Comparison of ENCODE assay signal across 25 cellular contexts in genomic region chr6:35642471-35643161, GRCh38. TPM values are rescaled to one million over a fixed set of nuclear protein-coding genes. Genes with fewer than 3 reads are reported as not detected.
DNase-seq lines count a peak whose midpoint lies in the region; ATAC-seq and TF ChIP-seq lines count a peak whose summit lies in the region.
"Had no signal": no experiment of that assay in that cellular context is flagged by ENCODE, and none has a peak within 500 bp of the region (broad histone marks: within the 10 kb centered on the region; RNA-seq: fewer than 3 reads in every experiment).

No MANE protein-coding gene starts in this region.

- H3K36me3 Mint-ChIP-seq in activated CD4-positive, alpha-beta T cell treated with anti-CD3 and anti-CD28 coated beads, Interleukin-2, amount 10 ng/mL, durations not matched to agents 24 days and 14 days (ENCODE audit: low read depth) = peaks cover 43% of the 10 kb centered on the region
- H3K36me3 Mint-ChIP-seq in CD4-positive, CD25-positive, alpha-beta regulatory T cell = peaks cover 29% of the 10 kb centered on the region
- H3K36me3 Mint-ChIP-seq in activated CD8-positive, alpha-beta T cell treated with anti-CD3 and anti-CD28 coated beads for 36 hours (ENCODE audit: low read depth) = peaks cover 36% of the 10 kb centered on the region

- H3K4me1 Mint-ChIP-seq in activated CD4-positive, alpha-beta T cell treated with anti-CD3 and anti-CD28 coated beads, Interleukin-2, amount 10 ng/mL, durations not matched to agents 24 days and 14 days = peaks cover 39% of the 10 kb centered on the region
- peaks cover 28 to 74% (median 48%) of the 10 kb centered on the region in 4 donors for H3K4me1 Mint-ChIP-seq in CD4-positive, CD25-positive, alpha-beta regulatory T cell
- peaks cover 65% of the 10 kb centered on the region for H3K4me1 Mint-ChIP-seq in activated CD8-positive, alpha-beta T cell treated with anti-CD3 and anti-CD28 coated beads for 36 hours (ENCODE audit: low read depth)

- H3K27me3 Mint-ChIP-seq in activated CD4-positive, alpha-beta T cell treated with anti-CD3 and anti-CD28 coated beads, Interleukin-2, amount 10 ng/mL, durations not matched to agents 24 days and 14 days = no peaks in the 10 kb centered on the region
- H3K27me3 Mint-ChIP-seq in CD4-positive, CD25-positive, alpha-beta regulatory T cell = no peaks in the 10 kb centered on the region
- H3K27me3 Mint-ChIP-seq in activated CD8-positive, alpha-beta T cell treated with anti-CD3 and anti-CD28 coated beads for 36 hours = no peaks in the 10 kb centered on the region

- CTCF ChIA-PET in activated CD8-positive, alpha-beta T cell treated with anti-CD3 and anti-CD28 coated beads for 36 hours (lab: Charles Lee) = interaction anchor here (0.6 to 6.8 kb wide), 14 partner anchors 13 to 452 kb away, joined by 3 to 38 read pairs (median 4); partner anchors contain the start of gene ARMC12

- no peak for TF ChIP-seq CTCF in activated CD8-positive, alpha-beta T cell treated with anti-CD3 and anti-CD28 coated beads for 36 hours (IDR thresholded peaks at IDR 0.05)
- TF ChIP-seq CTCF in fibroblast of pulmonary artery (IDR thresholded peaks at IDR 0.05; ENCODE audit: low read length, missing control alignments) = no peak

- H3K4me3 Mint-ChIP-seq in activated CD4-positive, alpha-beta T cell treated with anti-CD3 and anti-CD28 coated beads, Interleukin-2, amount 10 ng/mL, durations not matched to agents 24 days and 14 days = no peak overlapping the region
- H3K4me3 Mint-ChIP-seq in CD4-positive, CD25-positive, alpha-beta regulatory T cell = no peak overlapping the region
- no peak overlapping the region for H3K4me3 Mint-ChIP-seq in activated CD8-positive, alpha-beta T cell treated with anti-CD3 and anti-CD28 coated beads for 36 hours
- H3K4me3 Mint-ChIP-seq: H9 had no signal

- no peak overlapping the region for H3K4me3 ChIP-seq in CD4-positive, CD25-positive, alpha-beta regulatory T cell (ENCODE audit: low read depth, low read length)
- no peak overlapping the region for H3K4me3 ChIP-seq in fibroblast of pulmonary artery (replicated peaks; ENCODE audit: low read depth, low read length)
- H3K4me3 ChIP-seq: breast epithelium, heart left ventricle, stomach, transverse colon had no signal

- H3K9me3 ChIP-seq in CD4-positive, CD25-positive, alpha-beta regulatory T cell (ENCODE audit: control insufficient read depth in 2 of 2, low read length in 2 of 2) = no peaks in the 10 kb centered on the region
- H3K9me3 ChIP-seq: breast epithelium, heart left ventricle, stomach, transverse colon had no signal

- no peak for ATAC-seq in CD4-positive, CD25-positive, alpha-beta regulatory T cell (ENCODE audit: low read depth in 2 of 2)
- peak; percentile 30 for ATAC-seq in activated CD8-positive, alpha-beta T cell treated with anti-CD3 and anti-CD28 coated beads for 36 hours
- no peak for ATAC-seq in GM21381 (IDR thresholded peaks at IDR 0.05; ENCODE audit: unreplicated experiment)
- ATAC-seq: heart left ventricle, left colon, Panc1 had no signal

- H3K27ac Mint-ChIP-seq in activated CD4-positive, alpha-beta T cell treated with anti-CD3 and anti-CD28 coated beads, Interleukin-2, amount 10 ng/mL, durations not matched to agents 24 days and 14 days = no peak overlapping the region
- peak overlapping the region; percentile 76 to 80 (median 79) for H3K27ac Mint-ChIP-seq in CD4-positive, CD25-positive, alpha-beta regulatory T cell
- H3K27ac Mint-ChIP-seq in activated CD8-positive, alpha-beta T cell treated with anti-CD3 and anti-CD28 coated beads for 36 hours = peak overlapping the region; percentile 26

- peaks cover 6% of the 10 kb centered on the region for H3K4me1 ChIP-seq in CD4-positive, CD25-positive, alpha-beta regulatory T cell (ENCODE audit: control insufficient read depth, insufficient read depth, low read length, poor library complexity, severe bottlenecking)
- H3K4me1 ChIP-seq: breast epithelium had no signal

- DNase-seq in activated CD4-positive, alpha-beta T cell treated with anti-CD3 and anti-CD28 coated beads, Interleukin-2, amount 10 ng/mL, durations not matched to agents 24 days and 14 days = peak; percentile 52
- DNase-seq in activated CD4-positive, alpha-beta T cell treated with anti-CD3 and anti-CD28 coated beads for 1 hour = no peak
- no peak for DNase-seq in CD4-positive, CD25-positive, alpha-beta regulatory T cell
- DNase-seq in activated CD8-positive, alpha-beta T cell treated with anti-CD3 and anti-CD28 coated beads for 36 hours = no peak
- DNase-seq in fibroblast of pulmonary artery (ENCODE audit: low read depth) (peak; percentile 31), kidney glomerular epithelial cell (lab: John Stamatoyannopoulos, UW) (no peak), HK-2 (ENCODE audit: unreplicated experiment) (no peak)
- DNase-seq: activated CD8-positive, alpha-beta memory T cell treated with anti-CD3 and anti-CD28 coated beads for 24 hours; dermis blood vessel endothelial cell; H9; heart left ventricle; left colon; mesendoderm; MM.1S; NCI-H1417 treated with DMSO at 0.1 percent for 48 hours; NCI-H446; NK-92 treated with Interleukin-12 subunit alpha and Interleukin-12 subunit beta, amount 100 ng/mL, for 24 hours; occipital lobe; stimulated activated CD4-positive, alpha-beta T cell treated with anti-CD3 and anti-CD28 coated beads, Interleukin-4, amount 100 ng/mL, for 1 hour; stomach; transverse colon had no signal

- H3K9me3 Mint-ChIP-seq in activated CD4-positive, alpha-beta T cell treated with anti-CD3 and anti-CD28 coated beads, Interleukin-2, amount 10 ng/mL, durations not matched to agents 24 days and 14 days = no peaks in the 10 kb centered on the region
- H3K9me3 Mint-ChIP-seq in CD4-positive, CD25-positive, alpha-beta regulatory T cell = no peaks in the 10 kb centered on the region
- no peaks in the 10 kb centered on the region for H3K9me3 Mint-ChIP-seq in activated CD8-positive, alpha-beta T cell treated with anti-CD3 and anti-CD28 coated beads for 36 hours
- H3K9me3 Mint-ChIP-seq: H9 had no signal

- no peak overlapping the region for H3K27ac ChIP-seq in CD4-positive, CD25-positive, alpha-beta regulatory T cell (ENCODE audit: insufficient read depth, low read length, poor library complexity, severe bottlenecking)
- H3K27ac ChIP-seq: breast epithelium, heart left ventricle, stomach, transverse colon, VCaP had no signal

- H3K36me3 ChIP-seq in CD4-positive, CD25-positive, alpha-beta regulatory T cell (ENCODE audit: control insufficient read depth, insufficient read depth, low read length) = peaks cover 37% of the 10 kb centered on the region

- POLR2A ChIA-PET in activated CD8-positive, alpha-beta T cell treated with anti-CD3 and anti-CD28 coated beads for 36 hours (lab: Charles Lee) = interaction anchor here (1.0 to 3.0 kb wide), 4 partner anchors 21 to 35 kb away, joined by 4 to 9 read pairs (median 4); no protein-coding TSS in a partner anchor

- H3K27me3 ChIP-seq in CD4-positive, CD25-positive, alpha-beta regulatory T cell (ENCODE audit: control insufficient read depth, insufficient read depth, low read length) = no peaks in the 10 kb centered on the region
- H3K27me3 ChIP-seq: breast epithelium, heart left ventricle, stomach, transverse colon had no signal

- intact Hi-C loops in activated CD4-positive, alpha-beta T cell treated with anti-CD3 and anti-CD28 coated beads, Interleukin-2, amount 10 ng/mL, durations not matched to agents 24 days and 14 days (cut with micrococcal nuclease) = loop anchor here (5.0 kb wide), 1 partner anchor 40 kb away; no protein-coding TSS in a partner anchor
- intact Hi-C loops in activated CD8-positive, alpha-beta T cell treated with anti-CD3 and anti-CD28 coated beads for 36 hours (cut with micrococcal nuclease) = no loop called here

RNA-seq across cellular contexts. Expression of gene FKBP5, which starts 46.1 kb away (rescaled TPM):
- total RNA-seq in activated CD4-positive, alpha-beta T cell treated with anti-CD3 and anti-CD28 coated beads, Interleukin-2, amount 10 ng/mL, durations not matched to agents 24 days and 14 days = 85.0 and 85.1 TPM in 2 replicates
- 55.0 TPM for total RNA-seq in CD4-positive, CD25-positive, alpha-beta regulatory T cell
- 100 to 1,000 TPM in 2 of 4 donors, 10 to 100 TPM in 2; 27.5 to 157 (median 106) TPM for polyA plus RNA-seq in CD4-positive, CD25-positive, alpha-beta regulatory T cell
- 10 to 100 TPM; 90.6 to 93.4 TPM for total RNA-seq in activated CD8-positive, alpha-beta T cell treated with anti-CD3 and anti-CD28 coated beads for 36 hours

Comparison
In these comparisons a context has a peak if more than half of its experiments do, and no peak if none do; other contexts are left out.
1. DNase-seq: peak in activated CD4-positive, alpha-beta T cell treated with anti-CD3 and anti-CD28 coated beads, Interleukin-2, amount 10 ng/mL, durations not matched to agents 24 days and 14 days (single experiment) and fibroblast of pulmonary artery (single experiment); none in activated CD4-positive, alpha-beta T cell treated with anti-CD3 and anti-CD28 coated beads for 1 hour (single experiment), CD4-positive, CD25-positive, alpha-beta regulatory T cell (0 of 3), activated CD8-positive, alpha-beta T cell treated with anti-CD3 and anti-CD28 coated beads for 36 hours (single experiment), kidney glomerular epithelial cell (single experiment) and HK-2 (single experiment).